ENCODE assay signal across 15 cellular contexts in the genomic region with DNA sequence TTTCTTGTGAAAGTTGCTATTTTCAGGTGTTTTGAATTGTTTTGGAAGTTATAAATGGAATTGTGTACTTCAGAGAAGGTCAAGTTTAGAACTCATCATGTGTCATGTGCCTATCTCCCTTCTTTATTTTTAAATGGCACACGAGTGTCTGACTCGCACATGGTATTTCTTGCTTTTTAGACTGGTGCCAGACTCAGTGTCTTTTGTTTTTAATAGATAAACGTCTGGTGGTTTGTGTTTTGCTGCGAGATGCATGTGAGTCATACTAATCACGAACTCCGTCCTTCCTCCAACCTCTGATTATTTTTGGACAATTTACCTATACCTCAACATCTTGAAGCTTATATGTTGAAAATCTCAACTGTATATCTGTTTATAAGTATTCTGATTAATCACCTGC.
DNase-seq lines count a peak whose midpoint lies in the region; FAIRE-seq and TF ChIP-seq lines count a peak whose summit lies in the region.
"Had no signal": no experiment of that assay in that cellular context is flagged by ENCODE, and none has a peak within 500 bp of the region (broad histone marks: within the 10 kb centered on the region; RNA-seq: fewer than 3 reads in every experiment).

No MANE protein-coding gene starts in this region.

- H3K4me3 ChIP-seq in adipocyte (ENCODE audit: low read length) (peak overlapping the region; percentile 1), fibroblast of villous mesenchyme (ENCODE audit: low read depth, low read length) (no peak overlapping the region), tibial artery (no peak overlapping the region)
- H3K4me3 ChIP-seq: ascending aorta, ovary, stomach had no signal

- intact Hi-C loops in tibial artery (cut with DNase I; ENCODE audit: low total_unique reads) = no loop called here

- no peaks in the 10 kb centered on the region for H3K36me3 ChIP-seq in adipocyte (ENCODE audit: control insufficient read depth, insufficient read depth, low read length, severe bottlenecking)
- no peaks in the 10 kb centered on the region for H3K36me3 ChIP-seq in tibial artery
- H3K36me3 ChIP-seq: ascending aorta, ovary had no signal

- DNase-seq in NCI-H2171 treated with DMSO at 0.1 percent for 48 hours (lab: John Stamatoyannopoulos, UW) = peak; percentile 41
- DNase-seq in NCI-H2171 (lab: John Stamatoyannopoulos, UW) = no peak
- DNase-seq in adipocyte (ENCODE audit: low read depth) = peak; percentile 67
- peak; percentile 76 for DNase-seq in fibroblast of villous mesenchyme (ENCODE audit: low read depth)
- DNase-seq in tibial artery = no peak
- DNase-seq in HPDE6-E6E7 (ENCODE audit: extremely low spot score) = no peak
- DNase-seq in D721Med (ENCODE audit: insufficient read length, low spot score) = no peak
- no peak for DNase-seq in activated naive CD4-positive, alpha-beta T cell (lab: John Stamatoyannopoulos, UW)
- DNase-seq: activated T-cell treated with anti-CD3 and anti-CD28 coated beads for 4 hours; NCI-H1417 treated with DMSO at 0.1 percent for 48 hours; ovary; stimulated activated CD4-positive, alpha-beta T cell treated with anti-CD3 and anti-CD28 coated beads, Interleukin-4, amount 100 ng/mL, for 1 hour; stomach; T-helper 2 cell had no signal

- no peak for TF ChIP-seq CTCF in fibroblast of villous mesenchyme (IDR thresholded peaks at IDR 0.05; ENCODE audit: insufficient read depth, low read depth, low read length)
- no peak for TF ChIP-seq CTCF in tibial artery (IDR thresholded peaks at IDR 0.05)
- no peak for TF ChIP-seq CTCF in D721Med (IDR thresholded peaks at IDR 0.05; ENCODE audit: insufficient read depth, missing control alignments)

- no peaks in the 10 kb centered on the region for H3K27me3 ChIP-seq in adipocyte (replicated peaks; ENCODE audit: control insufficient read depth, insufficient read depth, low read length)
- no peaks in the 10 kb centered on the region for H3K27me3 ChIP-seq in tibial artery
- H3K27me3 ChIP-seq: ascending aorta, ovary, stomach had no signal

- no peak for FAIRE-seq in D721Med (lab: Jason Lieb, UNC)

- H3K9me3 ChIP-seq in adipocyte (ENCODE audit: control insufficient read depth, low read length) (no peaks in the 10 kb centered on the region), tibial artery (no peaks in the 10 kb centered on the region)
- H3K9me3 ChIP-seq: ascending aorta, ovary had no signal

- no peak overlapping the region for H3K9ac ChIP-seq in adipocyte (ENCODE audit: low read length)

- peak overlapping the region; percentile 38 to 39 for H3K27ac ChIP-seq in tibial artery
- H3K27ac ChIP-seq: stomach had no signal

- H3K4me1 ChIP-seq in adipocyte (ENCODE audit: control insufficient read depth, insufficient read depth, low read length) = peaks cover 29% of the 10 kb centered on the region
- H3K4me1 ChIP-seq in tibial artery = peaks cover 0 to 38% (median 2%) of the 10 kb centered on the region in 4 donors

Comparison
In these comparisons a context has a peak if more than half of its experiments do, and no peak if none do; other contexts are left out.
1. DNase-seq: peak in NCI-H2171 treated with DMSO at 0.1 percent for 48 hours (single experiment), adipocyte (single experiment) and fibroblast of villous mesenchyme (single experiment); none in NCI-H2171 (single experiment), tibial artery (0 of 2), HPDE6-E6E7 (single experiment), D721Med (single experiment) and activated naive CD4-positive, alpha-beta T cell (0 of 4).